13 cellular contexts compared by ENCODE assay signal in the genomic region with DNA sequence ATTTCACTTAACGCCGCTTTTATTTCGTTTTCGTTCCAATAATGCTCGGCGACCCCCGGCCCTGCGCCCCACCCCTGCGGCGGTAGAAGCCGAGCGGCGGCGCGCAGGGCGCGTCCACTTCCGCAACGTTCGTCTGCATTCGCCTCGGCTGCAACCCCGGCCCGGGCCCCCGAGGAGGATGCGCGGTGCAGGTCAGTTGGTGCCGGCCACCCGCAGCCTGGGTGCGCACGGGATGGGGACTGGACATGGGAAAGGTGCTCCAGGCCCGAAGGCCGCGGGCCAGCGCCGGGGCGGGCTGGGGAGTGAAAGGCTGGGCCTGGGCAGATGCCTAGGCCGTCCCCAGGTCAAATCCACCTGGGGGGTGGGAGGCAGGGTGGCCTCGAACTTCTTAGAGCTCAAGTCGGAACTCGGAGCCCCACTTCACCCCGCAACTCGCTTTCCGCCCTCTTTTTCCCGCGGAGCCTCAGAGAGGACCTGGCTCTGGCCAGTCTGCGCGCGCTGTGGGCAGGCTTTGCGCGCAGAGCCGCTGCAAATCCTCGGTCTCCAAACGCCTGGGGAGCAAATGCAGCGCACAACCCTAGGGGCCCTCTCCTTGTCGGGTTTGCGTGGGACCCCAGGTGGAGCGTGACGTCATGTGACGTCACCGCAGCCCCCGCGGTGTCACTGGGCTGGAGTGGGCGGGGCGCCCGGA. TPM values are rescaled to one million over a fixed set of nuclear protein-coding genes. Genes with fewer than 3 reads are reported as not detected.
DNase-seq lines count a peak whose midpoint lies in the region; FAIRE-seq and TF ChIP-seq lines count a peak whose summit lies in the region.
"Had no signal": no experiment of that assay in that cellular context is flagged by ENCODE, and none has a peak within 500 bp of the region (broad histone marks: within the 10 kb centered on the region; RNA-seq: fewer than 3 reads in every experiment).

No MANE protein-coding gene starts in this region.

- CTCF ChIA-PET in mammary epithelial cell (lab: Charles Lee; ENCODE audit: low non-redundant PET): no interaction called here

- intact Hi-C loops in breast epithelium (cut with DNase I; ENCODE audit: low total_unique reads): no loop called here
- intact Hi-C loops in mammary epithelial cell (cut with micrococcal nuclease): no loop called here

- BruUV-seq in mammary epithelial cell (replicated peaks; lab: Mats Ljungman, UMichigan): no TSS peak

- in situ Hi-C loops in mammary epithelial cell (cut with MboI; ENCODE audit: low sequenced_read_pairs in 2 of 2): no loop called here

- H3K27ac Mint-ChIP-seq in astrocyte (ENCODE audit: unreplicated experiment) (no peak overlapping the region), type B pancreatic cell (peak overlapping the region; percentile 52)

- no peak for TF ChIP-seq CTCF in breast epithelium (IDR thresholded peaks at IDR 0.05)
- no peak for TF ChIP-seq CTCF in mammary epithelial cell (conservative IDR thresholded peaks at IDR 0.05 in 1 of 2, IDR thresholded peaks at IDR 0.05 in 1 of 2; ENCODE audit: extremely low read depth in 1 of 2, insufficient read depth in 1 of 2, low read depth in 1 of 2, low read length in 2 of 2)
- no peak for TF ChIP-seq CTCF in astrocyte (IDR thresholded peaks at IDR 0.05; ENCODE audit: insufficient read depth, low read depth, low read length)
- no peak for TF ChIP-seq CTCF in type B pancreatic cell (conservative IDR thresholded peaks at IDR 0.05)

- no peak overlapping the region for H3K27ac ChIP-seq in breast epithelium
- no peak overlapping the region for H3K27ac ChIP-seq in mammary epithelial cell (ENCODE audit: insufficient read depth, low read depth, low read length)
- H3K27ac ChIP-seq in astrocyte (ENCODE audit: low read depth, low read length): no peak overlapping the region
- H3K27ac ChIP-seq: foreskin keratinocyte had no signal

- H3K9me3 Mint-ChIP-seq in astrocyte (ENCODE audit: unreplicated experiment) (peaks cover 26% of the 10 kb centered on the region), type B pancreatic cell (no peaks in the 10 kb centered on the region)

- WGBS in mammary epithelial cell (ENCODE audit: low coverage, missing lambda C conversion rate): 18% methylated on average over 19 of the region's 66 CpGs

- H3K4me1 Mint-ChIP-seq in astrocyte (ENCODE audit: low read depth, unreplicated experiment): peaks cover 4% of the 10 kb centered on the region
- H3K4me1 Mint-ChIP-seq in type B pancreatic cell (ENCODE audit: unreplicated experiment): peaks cover 6% of the 10 kb centered on the region

- H3K9me3 ChIP-seq in breast epithelium: no peaks in the 10 kb centered on the region
- H3K9me3 ChIP-seq in mammary epithelial cell (replicated peaks; ENCODE audit: insufficient read depth, low read length): no peaks in the 10 kb centered on the region
- H3K9me3 ChIP-seq in astrocyte (ENCODE audit: insufficient read depth, low read depth, low read length): peaks cover 6% of the 10 kb centered on the region

- H3K36me3 Mint-ChIP-seq in astrocyte (ENCODE audit: low read depth, unreplicated experiment): peaks cover 3% of the 10 kb centered on the region
- peaks cover 3% of the 10 kb centered on the region for H3K36me3 Mint-ChIP-seq in type B pancreatic cell

- H3K36me3 ChIP-seq in breast epithelium (no peaks in the 10 kb centered on the region), mammary epithelial cell (ENCODE audit: insufficient read depth, low read length) (no peaks in the 10 kb centered on the region), astrocyte (ENCODE audit: insufficient read depth, low read length) (no peaks in the 10 kb centered on the region)

- H3K79me2 ChIP-seq in mammary epithelial cell (ENCODE audit: insufficient read depth, low read length): no peaks in the 10 kb centered on the region
- no peaks in the 10 kb centered on the region for H3K79me2 ChIP-seq in astrocyte (ENCODE audit: insufficient read depth, low read length)

- no peak for TF ChIP-seq POLR2A in breast epithelium (IDR thresholded peaks at IDR 0.05)

- H3K4me3 Mint-ChIP-seq in astrocyte (ENCODE audit: unreplicated experiment) (no peak overlapping the region), type B pancreatic cell (peak overlapping the region; percentile 82)

- H3K27me3 Mint-ChIP-seq in astrocyte (ENCODE audit: low read depth, unreplicated experiment) (peaks cover 60% of the 10 kb centered on the region), type B pancreatic cell (peaks cover 87% of the 10 kb centered on the region)

- H2AFZ ChIP-seq in mammary epithelial cell (ENCODE audit: low read depth, low read length) (no peak overlapping the region), astrocyte (ENCODE audit: low read depth, low read length) (no peak overlapping the region)

- dilution Hi-C loops in mammary epithelial cell (cut with HindIII; ENCODE audit: low sequenced_read_pairs): no loop called here

- H3K4me3 ChIP-seq in breast epithelium: peak overlapping the region in 2 of 3 donors; percentile 7 to 58
- no peak overlapping the region for H3K4me3 ChIP-seq in mammary epithelial cell (replicated peaks in 1 of 3; ENCODE audit: insufficient read depth in 1 of 3, low read depth in 2 of 3, low read length in 3 of 3)
- H3K4me3 ChIP-seq in astrocyte (ENCODE audit: insufficient read depth, low read depth, low read length): peak overlapping the region; percentile 17

- no peak for FAIRE-seq in astrocyte (lab: Jason Lieb, UNC)

- H4K20me1 ChIP-seq in mammary epithelial cell (ENCODE audit: insufficient read depth, low read length) (peaks cover 7% of the 10 kb centered on the region), astrocyte (ENCODE audit: insufficient read depth, low read length) (peaks cover 24% of the 10 kb centered on the region)

- H3K4me1 ChIP-seq in breast epithelium (peaks cover 9% of the 10 kb centered on the region in 2 donors), mammary epithelial cell (ENCODE audit: insufficient read depth, low read length) (peaks cover 4% of the 10 kb centered on the region), astrocyte (ENCODE audit: insufficient read depth, low read length) (peaks cover 10% of the 10 kb centered on the region)
- H3K4me1 ChIP-seq: foreskin keratinocyte had no signal

- H3K9ac ChIP-seq in mammary epithelial cell (ENCODE audit: insufficient read depth, low read length) (no peak overlapping the region), astrocyte (ENCODE audit: low read length) (no peak overlapping the region)

- H3K27me3 ChIP-seq in breast epithelium: peaks cover 20 to 100% of the 10 kb centered on the region in 2 donors
- H3K27me3 ChIP-seq in mammary epithelial cell (ENCODE audit: insufficient read depth, low read length): peaks cover 93% of the 10 kb centered on the region
- H3K27me3 ChIP-seq in astrocyte (ENCODE audit: insufficient read depth, low read length): peaks cover 91% of the 10 kb centered on the region

- H3K4me2 ChIP-seq in mammary epithelial cell (ENCODE audit: insufficient read depth, low read depth, low read length): no peak overlapping the region
- H3K4me2 ChIP-seq in astrocyte (ENCODE audit: low read length): peak overlapping the region; percentile 43

- no peak for DNase-seq in breast epithelium (ENCODE audit: low spot score in 2 of 2)
- no peak for DNase-seq in mammary epithelial cell
- DNase-seq in astrocyte (ENCODE audit: low read depth): no peak
- peak; percentile 82 for DNase-seq in mesenteric fat pad (ENCODE audit: low spot score)
- no peak for DNase-seq in type B pancreatic cell (ENCODE audit: extremely low spot score, unreplicated experiment)
- DNase-seq in NCI-H510A treated with DMSO at 0.1 percent for 48 hours (lab: John Stamatoyannopoulos, UW): no peak
- no peak for DNase-seq in NCI-H2227 treated with DMSO at 0.1 percent for 48 hours (lab: John Stamatoyannopoulos, UW)
- no peak for DNase-seq in hippocampal formation (lab: John Stamatoyannopoulos, UW)
- DNase-seq: COR-L47, NCI-H2171 treated with DMSO at 0.1 percent for 48 hours, occipital lobe, T-helper 9 cell had no signal

RNA-seq across cellular contexts. Expression of gene TLX3, which starts 3.2 kb away (rescaled TPM):
- total RNA-seq in breast epithelium (not detected), mammary epithelial cell (not detected), astrocyte (not detected in 2 replicates), mesenteric fat pad (not detected), type B pancreatic cell (ENCODE audit: low replicate concordance) (2.1 and 7.8 TPM in 2 replicates)
- not detected for polyA plus RNA-seq in mammary epithelial cell
- not detected for polyA minus RNA-seq in mammary epithelial cell
- total RNA-seq: foreskin keratinocyte, occipital lobe had no signal

Comparison
In these comparisons a context has a peak if more than half of its experiments do, and no peak if none do; other contexts are left out.
1. H3K4me3 ChIP-seq: peak in breast epithelium (2 of 3) and astrocyte (single experiment); none in mammary epithelial cell (0 of 3).